Comparison of ENCODE assay signal across 21 cellular contexts in genomic region chr2:240911641-240912265, GRCh38. TPM values are rescaled to one million over a fixed set of nuclear protein-coding genes. Genes with fewer than 3 reads are reported as not detected.
DNase-seq lines count a peak whose midpoint lies in the region; ATAC-seq, FAIRE-seq and TF ChIP-seq lines count a peak whose summit lies in the region.
"Had no signal": no experiment of that assay in that cellular context is flagged by ENCODE, and none has a peak within 500 bp of the region (broad histone marks: within the 10 kb centered on the region; RNA-seq: fewer than 3 reads in every experiment).

No MANE protein-coding gene starts in this region.

- H4K20me1 ChIP-seq in BLaER1 (no peaks in the 10 kb centered on the region), keratinocyte (ENCODE audit: control insufficient read depth, extremely low read depth, insufficient read depth, low read length) (peaks cover 2% of the 10 kb centered on the region)

- no peak overlapping the region for H3K4me3 ChIP-seq in BLaER1
- H3K4me3 ChIP-seq in keratinocyte (ENCODE audit: control insufficient read depth in 2 of 3, extremely low read depth in 1 of 3, insufficient read depth in 2 of 3, low read depth in 1 of 3, low read length in 3 of 3), result no peak overlapping the region
- H3K4me3 ChIP-seq: PC-9, upper lobe of right lung had no signal

- dilution Hi-C loops in keratinocyte (cut with MboI; ENCODE audit: extremely low pct_ligation_motif_present, low sequenced_read_pairs), result no loop called here

- TF ChIP-seq CTCF in keratinocyte (optimal IDR thresholded peaks at IDR 0.05 in 1 of 3, IDR thresholded peaks at IDR 0.05 in 1 of 3, conservative IDR thresholded peaks at IDR 0.05 in 1 of 3; ENCODE audit: extremely low read depth in 1 of 3, insufficient read depth in 2 of 3, low read length in 3 of 3), result no peak

- no peaks in the 10 kb centered on the region for H3K9me3 ChIP-seq in BLaER1
- H3K9me3 ChIP-seq in keratinocyte (ENCODE audit: control insufficient read depth, low read depth, low read length), result no peaks in the 10 kb centered on the region
- H3K9me3 ChIP-seq: upper lobe of right lung had no signal

- peaks cover 54% of the 10 kb centered on the region for H3K4me1 ChIP-seq in BLaER1
- peaks cover 5% of the 10 kb centered on the region for H3K4me1 ChIP-seq in keratinocyte (ENCODE audit: control insufficient read depth, extremely low read depth, insufficient read depth, low read length)

- H3K79me2 ChIP-seq in keratinocyte (ENCODE audit: control insufficient read depth, insufficient read depth, low read length), result no peaks in the 10 kb centered on the region

- H3K9ac ChIP-seq in BLaER1 (0 out of 2 replicates have a peak overlapping the region, but pooled peaks have one; percentile 15), keratinocyte (ENCODE audit: control insufficient read depth, extremely low read depth, insufficient read depth, low read length) (no peak overlapping the region)

- H3K9me1 ChIP-seq in keratinocyte (ENCODE audit: control insufficient read depth, extremely low read depth, insufficient read depth, low read length), result no peaks in the 10 kb centered on the region

- no peaks in the 10 kb centered on the region for H3K36me3 ChIP-seq in BLaER1
- H3K36me3 ChIP-seq in keratinocyte (ENCODE audit: control insufficient read depth in 2 of 2, extremely low read depth in 1 of 2, insufficient read depth in 2 of 2, low read length in 2 of 2), result no peaks in the 10 kb centered on the region
- H3K36me3 ChIP-seq: upper lobe of right lung had no signal

- DNase-seq in Kasumi-1 (lab: John Stamatoyannopoulos, UW) (peak; percentile 0 to 2), amniotic epithelial cell (ENCODE audit: low read depth) (peak; percentile 19), keratinocyte (ENCODE audit: low read depth, low spot score) (no peak), NCI-H69 (lab: John Stamatoyannopoulos, UW) (no peak), midbrain (lab: John Stamatoyannopoulos, UW) (no peak), GM19240 (ENCODE audit: insufficient read length, low spot score) (no peak)
- DNase-seq: activated CD4-positive, alpha-beta T cell treated with anti-CD3 and anti-CD28 coated beads, Interleukin-2, amount 10 ng/mL, durations not matched to agents 24 days and 14 days; effector CD4-positive, alpha-beta T cell; erythroblast; left colon; mesenchymal stem cell; naive B cell; NCI-H1048; NCI-H1930; PC-9; stimulated activated CD4-positive, alpha-beta T cell treated with anti-CD3 and anti-CD28 coated beads, Interleukin-12 subunit alpha, Interleukin-12 subunit beta, amount 100 ng/mL, for 4 hours; stimulated activated naive CD8-positive, alpha-beta T cell treated with anti-CD3 and anti-CD28 coated beads, Interleukin-15, amount 100 ng/mL, for 72 hours; upper lobe of right lung had no signal

- no peak overlapping the region for H3K4me2 ChIP-seq in BLaER1
- H3K4me2 ChIP-seq in keratinocyte (ENCODE audit: control insufficient read depth, extremely low read depth, insufficient read depth, low read depth, low read length), result peak overlapping the region; percentile 37
- H3K4me2 ChIP-seq: PC-9 had no signal

- no peaks in the 10 kb centered on the region for H3K27me3 ChIP-seq in BLaER1
- H3K27me3 ChIP-seq in keratinocyte (ENCODE audit: control insufficient read depth, extremely low read depth, insufficient read depth, low read length), result peaks cover 42% of the 10 kb centered on the region

- ATAC-seq in HG03175 (IDR thresholded peaks at IDR 0.05; ENCODE audit: unreplicated experiment), result no peak
- ATAC-seq: left colon; stimulated activated naive CD8-positive, alpha-beta T cell treated with anti-CD3 and anti-CD28 coated beads, Interleukin-15, amount 100 ng/mL, for 72 hours; upper lobe of right lung had no signal

- no peak overlapping the region for H2AFZ ChIP-seq in keratinocyte (ENCODE audit: control insufficient read depth, low read length)
- H2AFZ ChIP-seq: PC-9 had no signal

- H3K27ac ChIP-seq in BLaER1 (no peak overlapping the region), keratinocyte (ENCODE audit: control insufficient read depth, insufficient read depth, low read length) (no peak overlapping the region)
- H3K27ac ChIP-seq: PC-9, upper lobe of right lung had no signal

- FAIRE-seq in keratinocyte (lab: Jason Lieb, UNC), result no peak
- FAIRE-seq: GM18507 had no signal

RNA-seq across cellular contexts. Expression of gene CROCC2, which starts 5.6 kb away (rescaled TPM):
- not detected in 3 replicates for polyA plus RNA-seq in keratinocyte
- polyA plus RNA-seq in keratinocyte (2011; ENCODE audit: low read depth), result not detected
- not detected in 2 replicates for polyA plus RNA-seq in keratinocyte (2011; cell fraction: cytosol; rRNA removed)
- not detected in 2 replicates for polyA plus RNA-seq in keratinocyte (2011; cell fraction: nucleus; rRNA removed)
- polyA plus RNA-seq in keratinocyte (2012; ENCODE audit: low replicate concordance), result not detected in 2 replicates
- not detected in 3 replicates for polyA minus RNA-seq in keratinocyte
- not detected for polyA minus RNA-seq in keratinocyte (2011; cell fraction: cytosol; rRNA and poly(A)+ RNA removed)
- not detected in 2 replicates for polyA minus RNA-seq in keratinocyte (2011; cell fraction: nucleus; rRNA and poly(A)+ RNA removed)

RNA-seq across cellular contexts. Expression of gene MAB21L4, which starts 15.8 kb away (rescaled TPM):
- polyA plus RNA-seq in keratinocyte, result 0.37 to 1.1 TPM (median 0.80 TPM) in 3 replicates
- 2.4 TPM for polyA plus RNA-seq in keratinocyte (2011; ENCODE audit: low read depth)
- polyA plus RNA-seq in keratinocyte (2011; cell fraction: cytosol; rRNA removed), result 0.84 and 1.9 TPM in 2 replicates
- 2.3 and 4.9 TPM in 2 replicates for polyA plus RNA-seq in keratinocyte (2011; cell fraction: nucleus; rRNA removed)
- 1.3 and 12.3 TPM in 2 replicates for polyA plus RNA-seq in keratinocyte (2012; ENCODE audit: low replicate concordance)
- polyA minus RNA-seq in keratinocyte, result 0.38 to 0.79 TPM (median 0.73 TPM) in 3 replicates
- not detected for polyA minus RNA-seq in keratinocyte (2011; cell fraction: cytosol; rRNA and poly(A)+ RNA removed)
- 1.0 and 3.4 TPM in 2 replicates for polyA minus RNA-seq in keratinocyte (2011; cell fraction: nucleus; rRNA and poly(A)+ RNA removed)

RNA-seq across cellular contexts. Expression of gene AGXT, which starts 43.1 kb away (rescaled TPM):
- polyA plus RNA-seq in keratinocyte, result not detected in 3 replicates
- polyA plus RNA-seq in keratinocyte (2011; ENCODE audit: low read depth), result not detected
- polyA plus RNA-seq in keratinocyte (2011; cell fraction: cytosol; rRNA removed), result not detected in 2 replicates
- not detected in 2 replicates for polyA plus RNA-seq in keratinocyte (2011; cell fraction: nucleus; rRNA removed)
- 0.16 TPM in 1 of 2 replicates, not detected in the other for polyA plus RNA-seq in keratinocyte (2012; ENCODE audit: low replicate concordance)
- not detected in 3 replicates for polyA minus RNA-seq in keratinocyte
- not detected for polyA minus RNA-seq in keratinocyte (2011; cell fraction: cytosol; rRNA and poly(A)+ RNA removed)
- not detected in 2 replicates for polyA minus RNA-seq in keratinocyte (2011; cell fraction: nucleus; rRNA and poly(A)+ RNA removed)

Comparison
In these comparisons a context has a peak if more than half of its experiments do, and no peak if none do; other contexts are left out.
1. DNase-seq: peak in Kasumi-1 (2 of 2) and amniotic epithelial cell (single experiment); none in keratinocyte (single experiment), NCI-H69 (single experiment), midbrain (single experiment) and GM19240 (single experiment).